24 cellular contexts compared by ENCODE assay signal in genomic region chr10:131872837-131873375, GRCh38. TPM values are rescaled to one million over a fixed set of nuclear protein-coding genes. Genes with fewer than 3 reads are reported as not detected.
DNase-seq lines count a peak whose midpoint lies in the region; ATAC-seq and TF ChIP-seq lines count a peak whose summit lies in the region.
"Had no signal": no experiment of that assay in that cellular context is flagged by ENCODE, and none has a peak within 500 bp of the region (broad histone marks: within the 10 kb centered on the region; RNA-seq: fewer than 3 reads in every experiment).

No MANE protein-coding gene starts in this region.

- no peaks in the 10 kb centered on the region for H3K9me3 ChIP-seq in HEK293 (ENCODE audit: control insufficient read depth, insufficient read depth, low read depth, low read length)
- H3K9me3 ChIP-seq in endodermal cell (ENCODE audit: control insufficient read depth, low read length): no peaks in the 10 kb centered on the region
- H3K9me3 ChIP-seq in SK-N-SH: no peaks in the 10 kb centered on the region
- H3K9me3 ChIP-seq: BLaER1 treated with 17β-estradiol and CSF1 and Interleukin-3, amounts not matched to agents 10 nM and 100 nM; psoas muscle had no signal

- H3K9ac ChIP-seq in endodermal cell (ENCODE audit: extremely low read depth, low read length, poor library complexity, severe bottlenecking) (no peak overlapping the region), SK-N-SH (no peak overlapping the region)
- H3K9ac ChIP-seq: BLaER1 treated with 17β-estradiol and CSF1 and Interleukin-3, amounts not matched to agents 10 nM and 100 nM had no signal

- H3K27ac ChIP-seq in HEK293 (ENCODE audit: extremely low read depth, low read depth, low read length) (no peak overlapping the region), endodermal cell (ENCODE audit: low read depth, low read length) (no peak overlapping the region), SK-N-SH (ENCODE audit: low read depth in 2 of 2, low read length in 1 of 2) (no peak overlapping the region)
- H3K27ac ChIP-seq: BLaER1 treated with 17β-estradiol and CSF1 and Interleukin-3, amounts not matched to agents 10 nM and 100 nM; psoas muscle had no signal

- H3K36me3 ChIP-seq in HEK293 (ENCODE audit: control insufficient read depth in 2 of 2, insufficient read depth in 1 of 2, low read length in 2 of 2) (no peaks in the 10 kb centered on the region), endodermal cell (ENCODE audit: control insufficient read depth, insufficient read depth, low read length) (no peaks in the 10 kb centered on the region), SK-N-SH (replicated peaks in 1 of 2; ENCODE audit: control insufficient read depth in 1 of 2, insufficient read depth in 2 of 2, low read length in 1 of 2) (no peaks in the 10 kb centered on the region)
- H3K36me3 ChIP-seq: BLaER1 treated with 17β-estradiol and CSF1 and Interleukin-3, amounts not matched to agents 10 nM and 100 nM had no signal

- DNase-seq in CD14-positive monocyte (ENCODE audit: low spot score) (peak; percentile 31), endodermal cell (peak; percentile 59), posterior vena cava (ENCODE audit: low spot score) (peak; percentile 81), SK-N-SH (no peak)
- DNase-seq in stimulated activated naive CD8-positive, alpha-beta T cell treated with anti-CD3 and anti-CD28 coated beads, Interleukin-15, amount 100 ng/mL, for 72 hours: no peak
- DNase-seq: ACHN; activated B cell treated with CpG ODN at 0.5 μM for 24 hours; activated CD4-positive, alpha-beta T cell treated with anti-CD3 and anti-CD28 coated beads, Interleukin-2, amount 50 U/mL, for 4 hours; activated CD8-positive, alpha-beta memory T cell treated with anti-CD3 and anti-CD28 coated beads, Interleukin-2, amount 50 U/mL, for 4 hours; activated naive CD4-positive, alpha-beta T cell treated with anti-CD3 and anti-CD28 coated beads, Interleukin-2, amount 50 U/mL, for 16 hours; cortex of kidney; hypothalamus; NCI-H2081 treated with DMSO at 0.1 percent for 48 hours; NCI-H526 treated with DMSO at 0.1 percent for 48 hours; psoas muscle; stimulated activated CD4-positive, alpha-beta T cell treated with anti-CD3 and anti-CD28 coated beads, Interleukin-1b, Interleukin-23, amount 100 ng/mL, for 48 hours; substantia nigra; T1000 had no signal

- POLR2A ChIA-PET in HEK293 (lab: Yijun Ruan, JAX): no interaction called here
- POLR2A ChIA-PET in SK-N-SH (lab: Yijun Ruan, JAX): no interaction called here

- H3K27me3 ChIP-seq in endodermal cell (ENCODE audit: control insufficient read depth, insufficient read depth, low read length, poor library complexity, severe bottlenecking) (no peaks in the 10 kb centered on the region), SK-N-SH (ENCODE audit: insufficient read depth) (no peaks in the 10 kb centered on the region)
- H3K27me3 ChIP-seq: BLaER1 treated with 17β-estradiol and CSF1 and Interleukin-3, amounts not matched to agents 10 nM and 100 nM had no signal

- no peaks in the 10 kb centered on the region for H3F3A ChIP-seq in SK-N-SH (replicated peaks; ENCODE audit: insufficient read depth)

- H3K4me3 Mint-ChIP-seq in CD14-positive monocyte: no peak overlapping the region
- no peak overlapping the region for H3K4me3 Mint-ChIP-seq in endodermal cell
- H3K4me3 Mint-ChIP-seq in stimulated activated naive CD8-positive, alpha-beta T cell treated with anti-CD3 and anti-CD28 coated beads, Interleukin-15, amount 100 ng/mL, for 72 hours: no peak overlapping the region
- H3K4me3 Mint-ChIP-seq: activated B cell treated with CpG ODN at 0.5 μM for 24 hours had no signal

- H3K4me2 ChIP-seq in SK-N-SH: no peak overlapping the region
- H3K4me2 ChIP-seq: BLaER1 treated with 17β-estradiol and CSF1 and Interleukin-3, amounts not matched to agents 10 nM and 100 nM had no signal

- TF ChIP-seq EP300 in SK-N-SH (IDR thresholded peaks at IDR 0.05; ENCODE audit: borderline replicate concordance in 1 of 2, low read depth in 1 of 2, low read length in 1 of 2): no peak

- peaks cover 3% of the 10 kb centered on the region for H3K4me1 Mint-ChIP-seq in CD14-positive monocyte
- no peaks in the 10 kb centered on the region for H3K4me1 Mint-ChIP-seq in endodermal cell
- H3K4me1 Mint-ChIP-seq in stimulated activated naive CD8-positive, alpha-beta T cell treated with anti-CD3 and anti-CD28 coated beads, Interleukin-15, amount 100 ng/mL, for 72 hours: peaks cover 6% of the 10 kb centered on the region
- H3K4me1 Mint-ChIP-seq: activated B cell treated with CpG ODN at 0.5 μM for 24 hours had no signal

- H3K79me2 ChIP-seq in SK-N-SH (ENCODE audit: insufficient read depth): no peaks in the 10 kb centered on the region

- no peak overlapping the region for H3K27ac Mint-ChIP-seq in CD14-positive monocyte
- no peak overlapping the region for H3K27ac Mint-ChIP-seq in endodermal cell
- no peak overlapping the region for H3K27ac Mint-ChIP-seq in stimulated activated naive CD8-positive, alpha-beta T cell treated with anti-CD3 and anti-CD28 coated beads, Interleukin-15, amount 100 ng/mL, for 72 hours
- H3K27ac Mint-ChIP-seq: activated B cell treated with CpG ODN at 0.5 μM for 24 hours, IgD-negative memory B cell had no signal

- no peak overlapping the region for H3K4me3 ChIP-seq in HEK293 (ENCODE audit: low read depth, low read length)
- H3K4me3 ChIP-seq in endodermal cell (ENCODE audit: low read length): no peak overlapping the region
- no peak overlapping the region for H3K4me3 ChIP-seq in SK-N-SH (ENCODE audit: low read depth in 2 of 2, low read length in 1 of 2)
- H3K4me3 ChIP-seq: BLaER1 treated with 17β-estradiol and CSF1 and Interleukin-3, amounts not matched to agents 10 nM and 100 nM; psoas muscle had no signal

- intact Hi-C loops in CD14-positive monocyte (cut with micrococcal nuclease): loop anchor here in 1 of 2 donors (5.0 kb wide), 2 partner anchors 421 to 1681 kb away; no protein-coding TSS in a partner anchor
- intact Hi-C loops in posterior vena cava (cut with DNase I): no loop called here

- H3K36me3 Mint-ChIP-seq in CD14-positive monocyte (no peaks in the 10 kb centered on the region), endodermal cell (ENCODE audit: low read depth) (no peaks in the 10 kb centered on the region)
- H3K36me3 Mint-ChIP-seq: IgD-negative memory B cell had no signal

- TF ChIP-seq CTCF in CD14-positive monocyte (IDR thresholded peaks at IDR 0.05) (no peak), HEK293 (tag by site-specific recombination; IDR thresholded peaks at IDR 0.05) (no peak), endodermal cell (conservative IDR thresholded peaks at IDR 0.05) (no peak), SK-N-SH (IDR thresholded peaks at IDR 0.05) (no peak)

- ATAC-seq in GM21529 (IDR thresholded peaks at IDR 0.05; ENCODE audit: unreplicated experiment): no peak
- no peak for ATAC-seq in stimulated activated naive CD8-positive, alpha-beta T cell treated with anti-CD3 and anti-CD28 coated beads, Interleukin-15, amount 100 ng/mL, for 72 hours
- ATAC-seq: psoas muscle, Right ventricle myocardium inferior had no signal

- H4K20me1 ChIP-seq in SK-N-SH (ENCODE audit: insufficient read depth): no peaks in the 10 kb centered on the region
- H4K20me1 ChIP-seq: BLaER1 treated with 17β-estradiol and CSF1 and Interleukin-3, amounts not matched to agents 10 nM and 100 nM had no signal

- H3K9me3 Mint-ChIP-seq in CD14-positive monocyte (peaks cover 0 to 7% (median 3%) of the 10 kb centered on the region in 7 donors), endodermal cell (peaks cover 8% of the 10 kb centered on the region)
- H3K9me3 Mint-ChIP-seq in stimulated activated naive CD8-positive, alpha-beta T cell treated with anti-CD3 and anti-CD28 coated beads, Interleukin-15, amount 100 ng/mL, for 72 hours: no peaks in the 10 kb centered on the region
- H3K9me3 Mint-ChIP-seq: activated B cell treated with CpG ODN at 0.5 μM for 24 hours, IgD-negative memory B cell had no signal

- H3K27me3 Mint-ChIP-seq in CD14-positive monocyte (ENCODE audit: low read depth in 3 of 3) (peaks cover 3 to 13% (median 5%) of the 10 kb centered on the region in 3 donors), endodermal cell (ENCODE audit: insufficient read depth) (peaks cover 2% of the 10 kb centered on the region)
- peaks cover 28% of the 10 kb centered on the region for H3K27me3 Mint-ChIP-seq in stimulated activated naive CD8-positive, alpha-beta T cell treated with anti-CD3 and anti-CD28 coated beads, Interleukin-15, amount 100 ng/mL, for 72 hours

- no peaks in the 10 kb centered on the region for H3K9me2 ChIP-seq in SK-N-SH

- TF ChIP-seq RAD21 in SK-N-SH (IDR thresholded peaks at IDR 0.05; ENCODE audit: low read length): no peak

- H3K4me1 ChIP-seq in HEK293 (ENCODE audit: control insufficient read depth, insufficient read depth, low read length): no peaks in the 10 kb centered on the region
- H3K4me1 ChIP-seq in endodermal cell (ENCODE audit: control insufficient read depth, insufficient read depth, low read length): no peaks in the 10 kb centered on the region
- no peaks in the 10 kb centered on the region; a peak in 1 of 4 replicates for H3K4me1 ChIP-seq in SK-N-SH (ENCODE audit: control insufficient read depth in 1 of 2, insufficient read depth in 2 of 2, low read depth in 1 of 2, low read length in 1 of 2)
- H3K4me1 ChIP-seq: Caco-2, psoas muscle had no signal

- H2AFZ ChIP-seq in SK-N-SH (ENCODE audit: low read depth): no peak overlapping the region

- 90 to 94% methylated on average over 15 to 19 of the region's 19 CpGs for WGBS in endodermal cell (ENCODE audit: insufficient coverage in 1 of 2, insufficient read length in 1 of 2), 2 experiments
- WGBS in SK-N-SH (ENCODE audit: low lambda C conversion rate): 73% methylated on average over 11 of the region's 19 CpGs

- CTCF ChIA-PET in HEK293 (lab: Yijun Ruan, JAX): interaction anchor here (0.6 to 0.9 kb wide), 3 partner anchors 188 to 422 kb away, joined by 3 read pairs; no protein-coding TSS in a partner anchor
- CTCF ChIA-PET in SK-N-SH (lab: Yijun Ruan, JAX): interaction anchor here (0.6 to 4.1 kb wide), 14 partner anchors 11 to 560 kb away, joined by 3 to 43 read pairs (median 4); no protein-coding TSS in a partner anchor

TF ChIP-seq in HEK293, 187 proteins besides CTCF, POLR2A, EP300 and RAD21:
- peak; percentile 52 for TF ChIP-seq ZNF335 (tag by site-specific recombination; conservative IDR thresholded peaks at IDR 0.05)
- TF ChIP-seq TCF7L2 (IDR thresholded peaks at IDR 0.05; ENCODE audit: borderline replicate concordance, low read depth, low read length): no peak

TF ChIP-seq in SK-N-SH, 30 proteins besides CTCF, POLR2A, EP300 and RAD21 (continues in another document):
- no peak for TF ChIP-seq NFIC (IDR thresholded peaks at IDR 0.05; ENCODE audit: borderline replicate concordance)
- TF ChIP-seq YY1 (IDR thresholded peaks at IDR 0.05; ENCODE audit: low read depth): no peak
- TF ChIP-seq FOXJ3 (CRISPR knock-in tag; IDR thresholded peaks at IDR 0.05): no peak

RNA-seq across cellular contexts. Expression of gene PPP2R2D, which starts 27.9 kb away (rescaled TPM):
- 10 to 100 TPM; 12.8 to 12.9 TPM for polyA plus RNA-seq in CD14-positive monocyte
- total RNA-seq in endodermal cell: 10 to 100 TPM; 35.5 to 37.5 TPM
- 36.0 TPM for polyA plus RNA-seq in endodermal cell (2013, experiment 1 of 2)
- 35.4 TPM for polyA plus RNA-seq in endodermal cell (2013, experiment 2 of 2)
- total RNA-seq in posterior vena cava: 10 to 100 TPM; 23.5 to 23.7 TPM
- 24.3 and 25.1 TPM in 2 replicates for polyA plus RNA-seq in SK-N-SH (2012; rRNA removed)
- 20.7 and 25.7 TPM in 2 replicates for polyA plus RNA-seq in SK-N-SH (2012; cell fraction: cytosol; rRNA removed)
- polyA plus RNA-seq in SK-N-SH (2012; cell fraction: nucleus; rRNA removed): 39.2 and 43.0 TPM in 2 replicates

Comparison
In these comparisons a context has a peak if more than half of its experiments do, and no peak if none do; other contexts are left out.
1. DNase-seq: peak in CD14-positive monocyte (single experiment), endodermal cell (single experiment) and posterior vena cava (single experiment); none in stimulated activated naive CD8-positive, alpha-beta T cell treated with anti-CD3 and anti-CD28 coated beads, Interleukin-15, amount 100 ng/mL, for 72 hours (0 of 2) and SK-N-SH (single experiment).